ENCODE assay signal across 16 cellular contexts in genomic region chr11:15970506-15971214, GRCh38.
DNase-seq lines count a peak whose midpoint lies in the region; ATAC-seq and TF ChIP-seq lines count a peak whose summit lies in the region.
"Had no signal": no experiment of that assay in that cellular context is flagged by ENCODE, and none has a peak within 500 bp of the region (broad histone marks: within the 10 kb centered on the region; RNA-seq: fewer than 3 reads in every experiment).

No MANE protein-coding gene starts in this region.

- peak; percentile 5 for DNase-seq in NCI-H510A treated with DMSO at 0.1 percent for 48 hours (lab: John Stamatoyannopoulos, UW)
- no peak for DNase-seq in NCI-H510A (lab: John Stamatoyannopoulos, UW)
- no peak for DNase-seq in RWPE1 (ENCODE audit: low spot score)
- no peak for DNase-seq in epithelial cell of prostate (ENCODE audit: low read depth, low spot score)
- DNase-seq in activated gamma-delta T cell treated with Interleukin-2 at 50 U/mL for 16 hours: no peak
- DNase-seq: activated CD8-positive, alpha-beta memory T cell treated with anti-CD3 and anti-CD28 coated beads, Interleukin-2, amount 10 ng/mL, durations not matched to agents 7 days and 5 days; activated effector memory CD4-positive, alpha-beta T cell treated with Interleukin-2 at 50 U/mL for 16 hours; amniotic stem cell; CD4-positive, CD25-positive, alpha-beta regulatory T cell; colonic mucosa; DMS79; stimulated activated naive CD4-positive, alpha-beta T cell; upper lobe of left lung had no signal

- TF ChIP-seq CTCF in RWPE1 (conservative IDR thresholded peaks at IDR 0.05; ENCODE audit: low read depth): no peak

- peak overlapping the region; percentile 78 for H3K9ac ChIP-seq in skeletal muscle satellite cell (ENCODE audit: low read depth, low read length)

- peak overlapping the region; percentile 26; the same call in 1 of the 2 replicates for H3K27ac ChIP-seq in RWPE1
- peak overlapping the region; percentile 95 for H3K27ac ChIP-seq in epithelial cell of prostate
- H3K27ac ChIP-seq: colonic mucosa had no signal

- no peaks in the 10 kb centered on the region for H3K27me3 ChIP-seq in skeletal muscle satellite cell (ENCODE audit: control insufficient read depth, insufficient read depth, low read length)
- H3K27me3 ChIP-seq: colonic mucosa, upper lobe of left lung had no signal

- POLR2A ChIA-PET in RWPE1 (lab: Yijun Ruan, JAX; ENCODE audit: low non-redundant PET): no interaction called here

- no peaks in the 10 kb centered on the region for H3K36me3 ChIP-seq in skeletal muscle satellite cell (ENCODE audit: insufficient read depth, low read length)
- H3K36me3 ChIP-seq: colonic mucosa, upper lobe of left lung had no signal

- ATAC-seq in HG02938 (IDR thresholded peaks at IDR 0.05; ENCODE audit: unreplicated experiment): no peak
- no peak for ATAC-seq in HG03469 (IDR thresholded peaks at IDR 0.05; ENCODE audit: unreplicated experiment)
- ATAC-seq: activated CD8-positive, alpha-beta memory T cell treated with anti-CD3 and anti-CD28 coated beads, Interleukin-2, amount 10 ng/mL, durations not matched to agents 7 days and 5 days had no signal

- H3K4me2 ChIP-seq in skeletal muscle satellite cell (ENCODE audit: low read length): peak overlapping the region; percentile 80

- no peaks in the 10 kb centered on the region for H3K9me3 ChIP-seq in skeletal muscle satellite cell (replicated peaks; ENCODE audit: low read length)
- H3K9me3 ChIP-seq: colonic mucosa, upper lobe of left lung had no signal

- H3K4me1 ChIP-seq in skeletal muscle satellite cell (ENCODE audit: control insufficient read depth, insufficient read depth, low read length): peaks cover 31% of the 10 kb centered on the region
- H3K4me1 ChIP-seq: colonic mucosa had no signal

- peak overlapping the region; percentile 45 for H3K4me3 ChIP-seq in skeletal muscle satellite cell (ENCODE audit: low read length)
- H3K4me3 ChIP-seq: colonic mucosa, upper lobe of left lung had no signal

- CTCF ChIA-PET in RWPE1 (lab: Yijun Ruan, JAX): interaction anchor here (0.6 kb wide), 3 partner anchors 18 to 747 kb away, joined by 3 to 15 read pairs (median 4); no protein-coding TSS in a partner anchor
